ENCODE assay signal across 16 cellular contexts in genomic region chr10:107971973-107972372, GRCh38.
DNase-seq lines count a peak whose midpoint lies in the region; ATAC-seq and TF ChIP-seq lines count a peak whose summit lies in the region.
"Had no signal": no experiment of that assay in that cellular context is flagged by ENCODE, and none has a peak within 500 bp of the region (broad histone marks: within the 10 kb centered on the region; RNA-seq: fewer than 3 reads in every experiment).

No MANE protein-coding gene starts in this region.

- WGBS in smooth muscle cell (ENCODE audit: low lambda C conversion rate), result 32% methylated on average over 1 of the region's 1 CpG
- 36 to 64% methylated on average over 1 of the region's 1 CpG for WGBS in upper lobe of left lung, 2 donors

- H3K79me2 ChIP-seq in smooth muscle cell (ENCODE audit: low read depth), result no peaks in the 10 kb centered on the region

- H3K27me3 ChIP-seq in RWPE2 (ENCODE audit: insufficient read depth, poor library complexity, severe bottlenecking) (no peaks in the 10 kb centered on the region), smooth muscle cell (ENCODE audit: low read depth) (no peaks in the 10 kb centered on the region), upper lobe of left lung (no peaks in the 10 kb centered on the region)
- H3K27me3 ChIP-seq: body of pancreas, SJSA1, testis had no signal

- DNase-seq in H4 (ENCODE audit: low spot score) (peak; percentile 36), RWPE2 (ENCODE audit: low spot score) (peak; percentile 63), fibroblast of mammary gland (ENCODE audit: low read depth) (peak; percentile 95), smooth muscle cell (lab: John Stamatoyannopoulos, UW; ENCODE audit: unreplicated experiment) (no peak), NCI-H446 treated with DMSO at 0.1 percent for 48 hours (lab: John Stamatoyannopoulos, UW) (no peak), islet precursor cell (no peak), upper lobe of left lung (no peak)
- DNase-seq: activated CD4-positive, CD25-positive, alpha-beta regulatory T cell; activated T-cell treated with anti-CD3 and anti-CD28 coated beads, Interleukin-2, amount 50 U/mL, for 48 hours; body of pancreas; naive B cell; NCI-H1694; NCI-H82; testis had no signal

- ATAC-seq in RWPE2 (ENCODE audit: low read depth) (peak; percentile 97), upper lobe of left lung (ENCODE audit: low FRiP score in 2 of 2) (no peak)
- ATAC-seq: body of pancreas, sciatic nerve had no signal

- no peak for TF ChIP-seq EP300 in upper lobe of left lung (IDR thresholded peaks at IDR 0.05)

- no peak overlapping the region for H2AFZ ChIP-seq in smooth muscle cell (ENCODE audit: low read depth)

- no peaks in the 10 kb centered on the region for H3K36me3 ChIP-seq in RWPE2 (ENCODE audit: low read depth)
- H3K36me3 ChIP-seq in smooth muscle cell (ENCODE audit: low read depth), result no peaks in the 10 kb centered on the region
- no peaks in the 10 kb centered on the region for H3K36me3 ChIP-seq in upper lobe of left lung
- H3K36me3 ChIP-seq: SJSA1 had no signal

- H3K27ac ChIP-seq in RWPE2 (ENCODE audit: poor library complexity, severe bottlenecking) (peak overlapping the region; percentile 96), smooth muscle cell (ENCODE audit: low read depth) (peak overlapping the region; percentile 60), upper lobe of left lung (no peak overlapping the region)
- H3K27ac ChIP-seq: body of pancreas, SJSA1, testis had no signal

- no peak for TF ChIP-seq POLR2A in upper lobe of left lung (IDR thresholded peaks at IDR 0.05)

- no peak overlapping the region for H3K9ac ChIP-seq in smooth muscle cell (ENCODE audit: low read depth)

- H3K4me3 ChIP-seq in RWPE2 (ENCODE audit: severe bottlenecking) (no peak overlapping the region), fibroblast of mammary gland (ENCODE audit: control insufficient read depth, low read depth, low read length) (no peak overlapping the region), smooth muscle cell (no peak overlapping the region), upper lobe of left lung (no peak overlapping the region)
- H3K4me3 ChIP-seq: body of pancreas, SJSA1, testis had no signal

- TF ChIP-seq CTCF in RWPE2 (IDR thresholded peaks at IDR 0.05; ENCODE audit: poor library complexity, severe bottlenecking), result no peak
- TF ChIP-seq CTCF in fibroblast of mammary gland (conservative IDR thresholded peaks at IDR 0.05; ENCODE audit: control insufficient read depth, insufficient read depth, low read depth, low read length), result no peak
- no peak for TF ChIP-seq CTCF in smooth muscle cell (IDR thresholded peaks at IDR 0.05; ENCODE audit: borderline replicate concordance, insufficient read depth, poor library complexity, severe bottlenecking)
- no peak for TF ChIP-seq CTCF in upper lobe of left lung (IDR thresholded peaks at IDR 0.05)

- H3K4me2 ChIP-seq in smooth muscle cell, result no peak overlapping the region

- H3K4me1 ChIP-seq in RWPE2 (ENCODE audit: insufficient read depth, poor library complexity, severe bottlenecking) (peaks cover 34% of the 10 kb centered on the region), smooth muscle cell (ENCODE audit: low read depth) (no peaks in the 10 kb centered on the region), upper lobe of left lung (no peaks in the 10 kb centered on the region)
- H3K4me1 ChIP-seq: body of pancreas, SJSA1, testis had no signal

- no peaks in the 10 kb centered on the region for H3F3A ChIP-seq in smooth muscle cell (ENCODE audit: low read depth)

- no peaks in the 10 kb centered on the region for H4K20me1 ChIP-seq in smooth muscle cell (ENCODE audit: low read depth)

- H3K9me3 ChIP-seq in RWPE2 (ENCODE audit: severe bottlenecking), result peaks cover 3% of the 10 kb centered on the region
- H3K9me3 ChIP-seq in smooth muscle cell (replicated peaks; ENCODE audit: low read depth), result no peaks in the 10 kb centered on the region
- H3K9me3 ChIP-seq in upper lobe of left lung, result no peaks in the 10 kb centered on the region
- H3K9me3 ChIP-seq: testis had no signal

Comparison
In these comparisons a context has a peak if more than half of its experiments do, and no peak if none do; other contexts are left out.
1. DNase-seq: peak in H4 (single experiment), RWPE2 (single experiment) and fibroblast of mammary gland (single experiment); none in smooth muscle cell (single experiment), NCI-H446 treated with DMSO at 0.1 percent for 48 hours (single experiment), islet precursor cell (single experiment) and upper lobe of left lung (0 of 2).
2. H3K27ac ChIP-seq: peak in RWPE2 (single experiment) and smooth muscle cell (single experiment); none in upper lobe of left lung (0 of 4).